8 cellular contexts compared by ENCODE assay signal in the genomic region with DNA sequence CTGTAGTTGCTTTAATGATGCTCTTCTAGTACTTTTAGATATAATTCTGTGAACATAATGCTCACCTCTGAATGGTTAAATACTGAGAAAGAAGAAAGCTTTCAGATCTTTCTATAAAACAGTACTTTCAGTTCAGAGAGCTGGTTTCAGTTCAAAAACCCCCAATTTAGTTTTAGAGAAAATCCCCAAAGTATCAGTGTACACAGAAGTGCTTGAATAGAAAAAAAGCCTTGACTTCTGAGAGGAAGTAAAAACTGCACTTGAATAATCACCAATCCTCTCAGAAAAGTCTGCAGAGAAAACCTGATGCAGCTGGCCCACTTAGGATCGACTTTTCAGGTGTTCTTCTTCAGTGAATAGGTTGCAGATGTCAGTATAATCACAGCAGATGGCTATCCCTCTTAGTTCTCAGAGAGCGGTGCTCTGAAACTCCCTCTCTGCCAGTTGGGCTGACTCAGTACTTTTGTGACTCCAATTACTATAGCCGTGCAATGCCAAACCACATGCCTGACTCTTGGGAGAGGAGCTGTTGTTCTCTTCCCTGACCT.
DNase-seq lines count a peak whose midpoint lies in the region; ATAC-seq and TF ChIP-seq lines count a peak whose summit lies in the region.

No MANE protein-coding gene starts in this region.

- H3K36me3 ChIP-seq in lower lobe of right lung, result no peaks in the 10 kb centered on the region

- no peaks in the 10 kb centered on the region for H3K9me3 ChIP-seq in lower lobe of right lung

- ATAC-seq in GM21423 (IDR thresholded peaks at IDR 0.05; ENCODE audit: unreplicated experiment), result peak; percentile 93
- peak; percentile 91 for ATAC-seq in HG03565 (IDR thresholded peaks at IDR 0.05; ENCODE audit: unreplicated experiment)
- no peak for ATAC-seq in lower lobe of right lung

- H3K4me1 ChIP-seq in lower lobe of right lung, result no peaks in the 10 kb centered on the region

- DNase-seq in EL (peak; percentile 5), RPMI8226 (peak; percentile 82), left kidney (ENCODE audit: low read depth, low spot score) (peak; percentile 18), lower lobe of right lung (no peak)
- no peak for DNase-seq in effector CD8-positive, alpha-beta T cell (lab: John Stamatoyannopoulos, UW)
- DNase-seq in effector CD4-positive, alpha-beta T cell, result no peak

- intact Hi-C loops in lower lobe of right lung (cut with DNase I), result no loop called here

- H3K4me3 ChIP-seq in lower lobe of right lung, result no peak overlapping the region

- H3K27ac ChIP-seq in lower lobe of right lung, result no peak overlapping the region

- H3K27me3 ChIP-seq in lower lobe of right lung (ENCODE audit: low read depth), result no peaks in the 10 kb centered on the region

- TF ChIP-seq CTCF in lower lobe of right lung (IDR thresholded peaks at IDR 0.05), result no peak

Comparison
In these comparisons a context has a peak if more than half of its experiments do, and no peak if none do; other contexts are left out.
1. DNase-seq: peak in EL (single experiment), RPMI8226 (single experiment) and left kidney (single experiment); none in effector CD8-positive, alpha-beta T cell (single experiment), effector CD4-positive, alpha-beta T cell (single experiment) and lower lobe of right lung (single experiment).
2. ATAC-seq: peak in GM21423 (single experiment) and HG03565 (single experiment); none in lower lobe of right lung (0 of 2).